1 cellular context compared by ENCODE assay signal in genomic region chr12:30457621-30458289, GRCh38.
A peak's percentile ranks its signal among the peaks of the same experiment; 100 is the strongest.
TF ChIP-seq lines count a peak whose summit lies in the region.

No MANE protein-coding gene starts in this region.

TF ChIP-seq in HCT116, 20 proteins besides CTCF, POLR2A, EP300 and RAD21 (continued from another document):
- no peak for TF ChIP-seq ELF1 (IDR thresholded peaks at IDR 0.05; ENCODE audit: borderline replicate concordance, low read depth)
- no peak for TF ChIP-seq EZH2phosphoT487 (IDR thresholded peaks at IDR 0.05; ENCODE audit: borderline replicate concordance)
- peak; percentile 73; the same call in 1 of the 2 replicates for TF ChIP-seq CBX3 (IDR thresholded peaks at IDR 0.05; ENCODE audit: low read depth)
TF ChIP-seq in HCT116: peak in this region for 9.
